Comparison of ENCODE assay signal across 11 cellular contexts in the genomic region with DNA sequence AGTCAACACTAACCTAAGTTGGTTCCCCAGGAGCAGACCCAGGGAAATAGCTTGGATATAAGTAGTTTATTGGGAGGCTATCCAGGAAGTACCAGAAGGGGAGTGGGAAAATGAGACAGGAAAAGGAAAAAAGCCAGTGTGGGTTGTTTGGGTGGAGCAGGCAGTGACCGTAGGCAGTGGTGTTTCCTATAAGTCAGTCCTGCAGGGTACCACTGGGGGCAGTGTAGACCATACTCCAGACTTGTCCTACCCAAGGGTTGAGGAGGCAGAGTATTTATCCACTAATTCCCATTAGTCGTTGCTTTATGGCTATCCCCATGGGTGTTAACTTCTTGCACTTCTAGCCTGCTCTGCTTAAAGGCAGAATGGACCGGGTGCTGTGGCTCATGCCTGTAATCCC. TPM values are rescaled to one million over a fixed set of nuclear protein-coding genes. Genes with fewer than 3 reads are reported as not detected.
DNase-seq lines count a peak whose midpoint lies in the region; ATAC-seq, FAIRE-seq and TF ChIP-seq lines count a peak whose summit lies in the region.
"Had no signal": no experiment of that assay in that cellular context is flagged by ENCODE, and none has a peak within 500 bp of the region (broad histone marks: within the 10 kb centered on the region; RNA-seq: fewer than 3 reads in every experiment).

No MANE protein-coding gene starts in this region.

- peaks cover 0 to 16% of the 10 kb centered on the region in 2 donors for H3K4me1 ChIP-seq in ascending aorta
- H3K4me1 ChIP-seq in right lobe of liver = no peaks in the 10 kb centered on the region

- H3K27ac ChIP-seq in ascending aorta (peak overlapping the region in 1 of 2 donors; percentile 42), right lobe of liver (no peak overlapping the region)

- FAIRE-seq in GM19239 (lab: Jason Lieb, UNC) = no peak
- FAIRE-seq: islet of Langerhans had no signal

- H3K36me3 ChIP-seq in ascending aorta = no peaks in the 10 kb centered on the region
- H3K36me3 ChIP-seq in right lobe of liver = no peaks in the 10 kb centered on the region

- H3K27me3 ChIP-seq in ascending aorta (no peaks in the 10 kb centered on the region), right lobe of liver (no peaks in the 10 kb centered on the region)

- DNase-seq in Daoy (ENCODE audit: low read depth) (peak; percentile 48), HuH-7 (ENCODE audit: low spot score) (peak; percentile 30), ascending aorta (ENCODE audit: low spot score in 2 of 2) (no peak), right lobe of liver (no peak), hippocampal formation (lab: John Stamatoyannopoulos, UW) (no peak), GM19239 (ENCODE audit: insufficient read length, low spot score) (no peak)
- DNase-seq: activated CD8-positive, alpha-beta memory T cell treated with anti-CD3 and anti-CD28 coated beads, Interleukin-2, amount 10 ng/mL, durations not matched to agents 7 days and 5 days had no signal

- 25% methylated on average over 2 of the region's 3 CpGs for WGBS in right lobe of liver (ENCODE audit: insufficient coverage, low coverage, low lambda C conversion rate, missing lambda C conversion rate)

- intact Hi-C loops in ascending aorta (cut with DNase I) = loop anchor here (5.0 kb wide), 2 partner anchors 81 to 146 kb away; no protein-coding TSS in a partner anchor
- intact Hi-C loops in right lobe of liver (cut with DNase I) = no loop called here

- TF ChIP-seq CTCF in ascending aorta (IDR thresholded peaks at IDR 0.05) (peak; percentile 8 to 40 (median 34)), right lobe of liver (IDR thresholded peaks at IDR 0.05) (peak; percentile 9 to 49 (median 36))

- TF ChIP-seq POLR2A in right lobe of liver (IDR thresholded peaks at IDR 0.05) = no peak

- H3K9me3 ChIP-seq in ascending aorta (no peaks in the 10 kb centered on the region), right lobe of liver (no peaks in the 10 kb centered on the region)

- H3K4me3 ChIP-seq in ascending aorta = no peak overlapping the region
- H3K4me3 ChIP-seq in right lobe of liver = no peak overlapping the region

- ATAC-seq in right lobe of liver (peak; percentile 53 to 75 (median 65)), GM21515 (IDR thresholded peaks at IDR 0.05; ENCODE audit: unreplicated experiment) (no peak), HG02571 (IDR thresholded peaks at IDR 0.05; ENCODE audit: unreplicated experiment) (no peak)
- ATAC-seq: activated CD8-positive, alpha-beta memory T cell treated with anti-CD3 and anti-CD28 coated beads, Interleukin-2, amount 10 ng/mL, durations not matched to agents 7 days and 5 days had no signal

RNA-seq across cellular contexts. Expression of gene CCDC60, which starts 6.4 kb away (rescaled TPM):
- not detected in 2 replicates for total RNA-seq in Daoy (2014; rRNA removed; shearing (Covaris generic))
- total RNA-seq in ascending aorta = not detected
- total RNA-seq in right lobe of liver = not detected
- total RNA-seq: activated CD8-positive, alpha-beta memory T cell treated with anti-CD3 and anti-CD28 coated beads, Interleukin-2, amount 10 ng/mL, durations not matched to agents 7 days and 5 days; chondrocyte had no signal

Comparison
In these comparisons a context has a peak if more than half of its experiments do, and no peak if none do; other contexts are left out.
1. DNase-seq: peak in Daoy (single experiment) and HuH-7 (single experiment); none in ascending aorta (0 of 2), right lobe of liver (0 of 3), hippocampal formation (0 of 2) and GM19239 (single experiment).
2. ATAC-seq: peak in right lobe of liver (4 of 4); none in GM21515 (single experiment) and HG02571 (single experiment).